18 cellular contexts compared by ENCODE assay signal in genomic region chr20:39879296-39879695, GRCh38.
"Had no signal": no experiment of that assay in that cellular context is flagged by ENCODE, and none has a peak within 500 bp of the region (broad histone marks: within the 10 kb centered on the region; RNA-seq: fewer than 3 reads in every experiment).

No MANE protein-coding gene starts in this region.

- H3K27ac ChIP-seq: brain microvascular endothelial cell, hepatocyte, left lung, right atrium auricular region, tibial artery, WERI-Rb-1 had no signal

- H3K4me1 ChIP-seq: left lung, right atrium auricular region, tibial artery had no signal

- DNase-seq: activated CD4-positive, alpha-beta memory T cell treated with anti-CD3 and anti-CD28 coated beads, Interleukin-2, amount 10 ng/mL, durations not matched to agents 7 days and 5 days; activated CD8-positive, alpha-beta memory T cell treated with anti-CD3 and anti-CD28 coated beads, Interleukin-2, amount 50 U/mL, for 4 hours; activated gamma-delta T cell; activated naive CD8-positive, alpha-beta T cell treated with anti-CD3 and anti-CD28 coated beads for 36 hours; activated T-cell treated with anti-CD3 and anti-CD28 coated beads, Interleukin-2, amount 50 U/mL, for 72 hours; brain microvascular endothelial cell; effector memory CD4-positive, alpha-beta T cell; kidney; left lung; mucosa of descending colon; naive thymus-derived CD8-positive, alpha-beta T cell; stimulated activated CD4-positive, alpha-beta T cell treated with anti-CD3 and anti-CD28 coated beads, Interleukin-4, amount 100 ng/mL, for 24 hours; stimulated activated naive CD4-positive, alpha-beta T cell; tibial artery; WERI-Rb-1 had no signal

- H3K79me2 ChIP-seq: hepatocyte had no signal

- H3K27me3 ChIP-seq: brain microvascular endothelial cell, hepatocyte, left lung, right atrium auricular region had no signal

- H3K9me3 ChIP-seq: mucosa of descending colon, tibial artery had no signal

- H3K4me2 ChIP-seq: hepatocyte had no signal

- H2AFZ ChIP-seq: hepatocyte had no signal

- H3K36me3 ChIP-seq: brain microvascular endothelial cell, left lung, right atrium auricular region, tibial artery, WERI-Rb-1 had no signal

- H3K4me3 ChIP-seq: hepatocyte, left lung, mucosa of descending colon, right atrium auricular region, skin epidermis, tibial artery had no signal
